ENCODE assay signal across 16 cellular contexts in genomic region chr2:52456759-52457377, GRCh38.
"Had no signal": no experiment of that assay in that cellular context is flagged by ENCODE, and none has a peak within 500 bp of the region (broad histone marks: within the 10 kb centered on the region; RNA-seq: fewer than 3 reads in every experiment).

No MANE protein-coding gene starts in this region.

- DNase-seq: activated CD4-positive, alpha-beta T cell treated with anti-CD3 and anti-CD28 coated beads, Interleukin-2, amount 50 U/mL, for 48 hours; activated CD8-positive, alpha-beta memory T cell treated with anti-CD3 and anti-CD28 coated beads, Interleukin-2, amount 10 ng/mL, durations not matched to agents 7 days and 5 days; activated naive CD4-positive, alpha-beta T cell treated with anti-CD3 and anti-CD28 coated beads for 36 hours; activated naive CD8-positive, alpha-beta T cell treated with anti-CD3 and anti-CD28 coated beads, Interleukin-2, amount 50 U/mL, for 24 hours; activated T-cell treated with anti-CD3 and anti-CD28 coated beads, Interleukin-2, amount 50 U/mL, for 1 hour; central memory CD4-positive, alpha-beta T cell; effector CD4-positive, alpha-beta T cell; esophagus squamous epithelium; ovary; right lobe of liver; stimulated activated naive CD8-positive, alpha-beta T cell treated with anti-CD3 and anti-CD28 coated beads, Interleukin-15, amount 100 ng/mL, for 72 hours; upper lobe of left lung had no signal

- H3K36me3 Mint-ChIP-seq: activated CD8-positive, alpha-beta memory T cell treated with anti-CD3 and anti-CD28 coated beads, Interleukin-2, amount 10 ng/mL, durations not matched to agents 7 days and 5 days had no signal

- H3K4me3 Mint-ChIP-seq: activated CD8-positive, alpha-beta memory T cell treated with anti-CD3 and anti-CD28 coated beads, Interleukin-2, amount 10 ng/mL, durations not matched to agents 7 days and 5 days; activated naive CD4-positive, alpha-beta T cell treated with anti-CD3 and anti-CD28 coated beads for 36 hours; activated naive CD8-positive, alpha-beta T cell treated with anti-CD3 and anti-CD28 coated beads, Interleukin-2, amount 50 U/mL, for 24 hours; neural crest cell; stimulated activated naive CD8-positive, alpha-beta T cell treated with anti-CD3 and anti-CD28 coated beads, Interleukin-15, amount 100 ng/mL, for 72 hours had no signal

- H3K9me3 Mint-ChIP-seq: neural crest cell; stimulated activated naive CD8-positive, alpha-beta T cell treated with anti-CD3 and anti-CD28 coated beads, Interleukin-15, amount 100 ng/mL, for 72 hours had no signal

- H3K9me3 ChIP-seq: esophagus squamous epithelium, ovary, right lobe of liver, upper lobe of left lung had no signal

- H3K27ac Mint-ChIP-seq: activated CD8-positive, alpha-beta memory T cell treated with anti-CD3 and anti-CD28 coated beads, Interleukin-2, amount 10 ng/mL, durations not matched to agents 7 days and 5 days; activated naive CD4-positive, alpha-beta T cell treated with anti-CD3 and anti-CD28 coated beads for 36 hours; activated naive CD8-positive, alpha-beta T cell treated with anti-CD3 and anti-CD28 coated beads, Interleukin-2, amount 50 U/mL, for 24 hours; activated T-helper 2 cell treated with anti-CD3 and anti-CD28 coated beads, Interferon-gamma antibody, Interleukin-2, Interleukin-4, amounts not matched to agents 10 μg/mL and 5 μg/mL and 100 μg/mL, durations not matched to agents 14 hours and 24 hours and 36 hours; stimulated activated naive CD8-positive, alpha-beta T cell treated with anti-CD3 and anti-CD28 coated beads, Interleukin-15, amount 100 ng/mL, for 72 hours had no signal

- ATAC-seq: activated CD8-positive, alpha-beta memory T cell treated with anti-CD3 and anti-CD28 coated beads, Interleukin-2, amount 10 ng/mL, durations not matched to agents 7 days and 5 days; activated naive CD8-positive, alpha-beta T cell treated with anti-CD3 and anti-CD28 coated beads, Interleukin-2, amount 50 U/mL, for 24 hours; stimulated activated naive CD8-positive, alpha-beta T cell treated with anti-CD3 and anti-CD28 coated beads, Interleukin-15, amount 100 ng/mL, for 72 hours had no signal

- H3K27me3 ChIP-seq: esophagus squamous epithelium, ovary, right lobe of liver, upper lobe of left lung had no signal

- H3K4me1 Mint-ChIP-seq: activated CD8-positive, alpha-beta memory T cell treated with anti-CD3 and anti-CD28 coated beads, Interleukin-2, amount 10 ng/mL, durations not matched to agents 7 days and 5 days; activated naive CD8-positive, alpha-beta T cell treated with anti-CD3 and anti-CD28 coated beads, Interleukin-2, amount 50 U/mL, for 24 hours; stimulated activated naive CD8-positive, alpha-beta T cell treated with anti-CD3 and anti-CD28 coated beads, Interleukin-15, amount 100 ng/mL, for 72 hours had no signal

- H3K4me1 ChIP-seq: esophagus squamous epithelium, upper lobe of left lung had no signal

- H3K36me3 ChIP-seq: esophagus squamous epithelium, ovary, right lobe of liver, upper lobe of left lung had no signal

- H3K27ac ChIP-seq: coronary artery, esophagus squamous epithelium, ovary, right lobe of liver, upper lobe of left lung, VCaP had no signal

- H3K27me3 Mint-ChIP-seq: activated CD8-positive, alpha-beta memory T cell treated with anti-CD3 and anti-CD28 coated beads, Interleukin-2, amount 10 ng/mL, durations not matched to agents 7 days and 5 days; activated naive CD8-positive, alpha-beta T cell treated with anti-CD3 and anti-CD28 coated beads, Interleukin-2, amount 50 U/mL, for 24 hours; stimulated activated naive CD8-positive, alpha-beta T cell treated with anti-CD3 and anti-CD28 coated beads, Interleukin-15, amount 100 ng/mL, for 72 hours had no signal

- H3K4me3 ChIP-seq: coronary artery, esophagus squamous epithelium, ovary, right lobe of liver, upper lobe of left lung had no signal
